ENCODE assay signal across 12 cellular contexts in genomic region chr7:46776790-46777189, GRCh38.
DNase-seq lines count a peak whose midpoint lies in the region; ATAC-seq and TF ChIP-seq lines count a peak whose summit lies in the region.
"Had no signal": no experiment of that assay in that cellular context is flagged by ENCODE, and none has a peak within 500 bp of the region (broad histone marks: within the 10 kb centered on the region; RNA-seq: fewer than 3 reads in every experiment).

No MANE protein-coding gene starts in this region.

- TF ChIP-seq CTCF in 22Rv1 (IDR thresholded peaks at IDR 0.05) (peak; percentile 67), GM12864 (IDR thresholded peaks at IDR 0.05; ENCODE audit: low read depth, low read length, missing control alignments) (peak; percentile 30), fibroblast of the aortic adventitia (IDR thresholded peaks at IDR 0.05; ENCODE audit: insufficient read depth, low read length) (peak; percentile 58)

- no peak overlapping the region; the same call in 1 of the 2 replicates for H3K27ac ChIP-seq in 22Rv1

- no peak for DNase-seq in GM12864 (ENCODE audit: low read depth)
- peak; percentile 11 for DNase-seq in RPMI8226
- peak; percentile 61 for DNase-seq in fibroblast of the aortic adventitia (ENCODE audit: low read depth)
- DNase-seq in stimulated activated CD4-positive, alpha-beta T cell treated with anti-CD3 and anti-CD28 coated beads, Interleukin-12 subunit alpha, Interleukin-12 subunit beta, amount 100 ng/mL, for 4 hours: no peak
- no peak for DNase-seq in activated CD4-positive, alpha-beta T cell treated with anti-CD3 and anti-CD28 coated beads, Interleukin-2, amount 50 U/mL, for 4 hours
- DNase-seq: GF-D8; NCI-H2081 treated with DMSO at 0.1 percent for 48 hours; stimulated activated naive CD8-positive, alpha-beta T cell treated with anti-CD3 and anti-CD28 coated beads, Interleukin-15, Interleukin-2, amounts not matched to agents 100 U/mL and 50 U/mL, for 24 hours had no signal

- H3K4me3 ChIP-seq in GM12864 (ENCODE audit: low read depth, low read length) (no peak overlapping the region), fibroblast of the aortic adventitia (ENCODE audit: low read depth, low read length) (no peak overlapping the region)

- ATAC-seq in HG02870 (IDR thresholded peaks at IDR 0.05; ENCODE audit: unreplicated experiment): no peak
- no peak for ATAC-seq in GM19395 (IDR thresholded peaks at IDR 0.05; ENCODE audit: unreplicated experiment)
- ATAC-seq: esophagus mucosa; stimulated activated naive CD8-positive, alpha-beta T cell treated with anti-CD3 and anti-CD28 coated beads, Interleukin-15, Interleukin-2, amounts not matched to agents 100 U/mL and 50 U/mL, for 24 hours had no signal

Comparison
In these comparisons a context has a peak if more than half of its experiments do, and no peak if none do; other contexts are left out.
1. DNase-seq: peak in RPMI8226 (single experiment) and fibroblast of the aortic adventitia (single experiment); none in GM12864 (single experiment), stimulated activated CD4-positive, alpha-beta T cell treated with anti-CD3 and anti-CD28 coated beads, Interleukin-12 subunit alpha, Interleukin-12 subunit beta, amount 100 ng/mL, for 4 hours (single experiment) and activated CD4-positive, alpha-beta T cell treated with anti-CD3 and anti-CD28 coated beads, Interleukin-2, amount 50 U/mL, for 4 hours (0 of 2).
2. Peak in every context shown above with its lines, with median percentiles within 50 percentile points of each other: CTCF ChIP-seq.